ENCODE assay signal across 8 cellular contexts in the genomic region with DNA sequence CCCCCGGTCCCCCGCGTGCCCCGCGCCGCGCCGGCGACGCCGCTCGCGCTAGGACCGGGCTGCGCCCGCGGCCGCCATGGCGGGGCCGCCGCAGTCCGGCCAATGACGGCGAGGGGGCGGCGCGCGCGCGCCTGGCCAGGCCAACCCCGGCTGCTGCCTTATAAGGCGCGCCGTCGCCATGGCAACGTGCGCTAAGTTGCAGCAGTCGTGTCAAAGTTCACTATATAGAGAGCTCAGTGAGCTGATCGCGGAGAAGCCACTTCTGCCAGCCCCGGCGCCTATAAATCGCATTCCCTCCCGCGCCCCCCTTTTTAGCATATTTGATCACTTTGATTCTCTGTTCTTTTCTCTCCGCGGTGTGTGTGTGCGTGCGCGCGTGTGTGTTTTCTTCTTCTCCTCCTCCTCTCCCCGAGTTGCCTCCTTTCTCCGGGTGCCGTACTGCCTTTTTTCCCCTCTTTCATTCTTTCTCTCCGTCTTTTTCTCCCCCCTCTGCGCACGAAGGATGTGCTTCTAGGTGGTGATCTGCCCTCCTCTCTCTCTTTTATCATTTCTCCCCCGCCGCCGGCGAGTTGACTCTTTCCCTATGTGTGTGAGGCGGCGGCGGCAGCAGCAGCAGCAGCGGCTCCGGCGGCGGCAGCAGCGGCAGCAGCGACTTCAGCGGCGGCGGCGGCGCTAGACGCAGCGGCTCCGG. TPM values are rescaled to one million over a fixed set of nuclear protein-coding genes. Genes with fewer than 3 reads are reported as not detected.
DNase-seq lines count a peak whose midpoint lies in the region; ATAC-seq and TF ChIP-seq lines count a peak whose summit lies in the region.

A gene (plus strand): TSS at position 251 of the 691 bp plus-strand sequence. CDS start 1,406 bp downstream, outside the sequence.

- TF ChIP-seq EP300 in gastroesophageal sphincter (IDR thresholded peaks at IDR 0.05): no peak

- peak within 1 kb of the TSS; percentile 90 for H3K4me3 Mint-ChIP-seq in activated naive CD4-positive, alpha-beta T cell treated with anti-CD3 and anti-CD28 coated beads, Interleukin-2, amount 50 U/mL, for 24 hours
- H3K4me3 Mint-ChIP-seq in neural crest cell (peak within 1 kb of the TSS; percentile 99), type B pancreatic cell (peak within 1 kb of the TSS; percentile 96)

- DNase-seq in BE2C (peak; percentile 96), NCI-H748 (lab: John Stamatoyannopoulos, UW; ENCODE audit: unreplicated experiment) (peak; percentile 96), neural crest cell (ENCODE audit: low read depth, low spot score) (peak; percentile 88), type B pancreatic cell (ENCODE audit: extremely low spot score, unreplicated experiment) (peak; percentile 95)

- H3K27ac ChIP-seq in gastroesophageal sphincter: peak within 1 kb of the TSS; percentile 92 to 98 (median 94)

- no peaks in the 10 kb centered on the region for H3K36me3 Mint-ChIP-seq in activated naive CD4-positive, alpha-beta T cell treated with anti-CD3 and anti-CD28 coated beads, Interleukin-2, amount 50 U/mL, for 24 hours
- H3K36me3 Mint-ChIP-seq in neural crest cell (ENCODE audit: low read depth) (peaks cover 34% of the 10 kb centered on the region), type B pancreatic cell (peaks cover 34% of the 10 kb centered on the region)

- ATAC-seq in GM19324 (IDR thresholded peaks at IDR 0.05; ENCODE audit: low FRiP score, unreplicated experiment) (peak; percentile 96), HG03521 (IDR thresholded peaks at IDR 0.05; ENCODE audit: unreplicated experiment) (peak; percentile 92), gastroesophageal sphincter (peak; percentile 89)

- TF ChIP-seq CTCF in BE2C (IDR thresholded peaks at IDR 0.05; ENCODE audit: low read depth, low read length) (no peak), gastroesophageal sphincter (IDR thresholded peaks at IDR 0.05) (no peak), neural crest cell (conservative IDR thresholded peaks at IDR 0.05) (no peak), type B pancreatic cell (conservative IDR thresholded peaks at IDR 0.05) (no peak)

- H3K4me1 ChIP-seq in BE2C: peaks cover 3% of the 10 kb centered on the region
- peaks cover 0 to 26% (median 0%) of the 10 kb centered on the region in 3 donors for H3K4me1 ChIP-seq in gastroesophageal sphincter

- peak within 1 kb of the TSS; percentile 85 for H3K4me3 ChIP-seq in BE2C (ENCODE audit: low read depth, low read length)
- H3K4me3 ChIP-seq in gastroesophageal sphincter: peak within 1 kb of the TSS; percentile 87 to 92

- peaks cover 60% of the 10 kb centered on the region for H3K27me3 Mint-ChIP-seq in activated naive CD4-positive, alpha-beta T cell treated with anti-CD3 and anti-CD28 coated beads, Interleukin-2, amount 50 U/mL, for 24 hours
- peaks cover 51% of the 10 kb centered on the region for H3K27me3 Mint-ChIP-seq in neural crest cell (ENCODE audit: low read depth)
- H3K27me3 Mint-ChIP-seq in type B pancreatic cell: peaks cover 22% of the 10 kb centered on the region

- peaks cover 14% of the 10 kb centered on the region for H3K9me3 Mint-ChIP-seq in activated naive CD4-positive, alpha-beta T cell treated with anti-CD3 and anti-CD28 coated beads, Interleukin-2, amount 50 U/mL, for 24 hours
- no peaks in the 10 kb centered on the region for H3K9me3 Mint-ChIP-seq in neural crest cell
- no peaks in the 10 kb centered on the region for H3K9me3 Mint-ChIP-seq in type B pancreatic cell

- H3K27me3 ChIP-seq in BE2C (peaks cover 15% of the 10 kb centered on the region), gastroesophageal sphincter (no peaks in the 10 kb centered on the region)

- H3K4me1 Mint-ChIP-seq in activated naive CD4-positive, alpha-beta T cell treated with anti-CD3 and anti-CD28 coated beads, Interleukin-2, amount 50 U/mL, for 24 hours: peaks cover 26% of the 10 kb centered on the region
- peaks cover 40% of the 10 kb centered on the region for H3K4me1 Mint-ChIP-seq in neural crest cell
- peaks cover 16% of the 10 kb centered on the region for H3K4me1 Mint-ChIP-seq in type B pancreatic cell (ENCODE audit: unreplicated experiment)

- peak within 1 kb of the TSS; percentile 46 for H3K27ac Mint-ChIP-seq in activated naive CD4-positive, alpha-beta T cell treated with anti-CD3 and anti-CD28 coated beads, Interleukin-2, amount 50 U/mL, for 24 hours
- H3K27ac Mint-ChIP-seq in neural crest cell (ENCODE audit: unreplicated experiment) (peak within 1 kb of the TSS; percentile 99), type B pancreatic cell (peak within 1 kb of the TSS; percentile 98)

- TF ChIP-seq POLR2A in gastroesophageal sphincter (IDR thresholded peaks at IDR 0.05): peak; percentile 85 to 87

- H3K36me3 ChIP-seq in BE2C (peaks cover 20% of the 10 kb centered on the region), gastroesophageal sphincter (peaks cover 0 to 18% of the 10 kb centered on the region in 2 donors)

- H3K9me3 ChIP-seq in BE2C (no peaks in the 10 kb centered on the region), gastroesophageal sphincter (no peaks in the 10 kb centered on the region)

- 0 to 2% methylated on average over 9 to 20 of the region's 78 CpGs for WGBS in gastroesophageal sphincter (ENCODE audit: low coverage in 1 of 2), 2 donors

RNA-seq across cellular contexts. Expression of the gene that starts here (rescaled TPM):
- polyA plus RNA-seq in BE2C (2012; ENCODE audit: insufficient read depth, insufficient read length, low read depth): 82.4 TPM
- total RNA-seq in gastroesophageal sphincter (100 to 1,000 TPM in 1 of 4 donors, 10 to 100 TPM in 3; 82.7 to 126 (median 91.8) TPM), neural crest cell (147 and 150 TPM in 2 replicates), type B pancreatic cell (ENCODE audit: low replicate concordance) (135 and 270 TPM in 2 replicates)

Comparison
In these comparisons a context has a peak if more than half of its experiments do, and no peak if none do; other contexts are left out.
1. Peak in every context shown above with its lines: DNase-seq, ATAC-seq, H3K4me3 ChIP-seq and H3K27ac ChIP-seq.
2. H3K27ac Mint-ChIP-seq: peak in every context shown above with its lines; median percentile 99 in neural crest cell; 98 in type B pancreatic cell; 46 in activated naive CD4-positive, alpha-beta T cell treated with anti-CD3 and anti-CD28 coated beads, Interleukin-2, amount 50 U/mL, for 24 hours.